ENCODE assay signal across 20 cellular contexts in the genomic region with DNA sequence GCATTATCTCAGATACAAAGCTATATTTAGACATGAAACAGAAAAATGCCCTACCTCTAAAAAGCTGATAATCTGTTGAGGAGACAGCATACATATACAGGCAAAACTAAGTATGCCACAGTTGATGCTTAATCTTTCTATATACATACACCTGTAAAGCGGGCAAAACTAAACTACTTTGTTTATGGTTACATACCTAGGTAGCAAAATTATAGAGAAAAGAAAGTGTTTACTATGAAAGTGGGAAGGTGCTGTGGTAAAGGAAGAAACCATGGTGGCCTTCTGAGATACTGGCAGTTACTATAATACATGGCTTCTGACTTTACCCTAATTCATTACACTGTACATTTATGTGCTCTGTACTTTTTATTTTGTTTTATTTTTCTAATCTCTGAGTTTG. TPM values are rescaled to one million over a fixed set of nuclear protein-coding genes. Genes with fewer than 3 reads are reported as not detected.
A peak's percentile ranks its signal among the peaks of the same experiment; 100 is the strongest.
DNase-seq lines count a peak whose midpoint lies in the region; ATAC-seq, FAIRE-seq and TF ChIP-seq lines count a peak whose summit lies in the region.
"Had no signal": no experiment of that assay in that cellular context is flagged by ENCODE, and none has a peak within 500 bp of the region (broad histone marks: within the 10 kb centered on the region; RNA-seq: fewer than 3 reads in every experiment).

No MANE protein-coding gene starts in this region.

- ATAC-seq in GM19324 (IDR thresholded peaks at IDR 0.05; ENCODE audit: low FRiP score, unreplicated experiment) (peak; percentile 60), HG02763 (IDR thresholded peaks at IDR 0.05; ENCODE audit: unreplicated experiment) (peak; percentile 58), GM21576 (IDR thresholded peaks at IDR 0.05; ENCODE audit: unreplicated experiment) (no peak), HG02571 (IDR thresholded peaks at IDR 0.05; ENCODE audit: unreplicated experiment) (no peak)

- H3K4me2 ChIP-seq in KMS-11, result peak overlapping the region; percentile 50; the same call in 1 of the 2 replicates

- peaks cover 17% of the 10 kb centered on the region for H3K4me1 ChIP-seq in KMS-11 (ENCODE audit: low read depth, poor library complexity, severe bottlenecking)

- no peaks in the 10 kb centered on the region for H4K20me1 ChIP-seq in KMS-11 (ENCODE audit: insufficient read depth)

- no peak overlapping the region for H3K27ac ChIP-seq in KMS-11
- H3K27ac ChIP-seq: SJCRH30 had no signal

- H3K4me3 ChIP-seq in KMS-11 (IDR thresholded peaks at IDR 0.05; ENCODE audit: insufficient read depth, low read depth, low read length), result no peak overlapping the region
- H3K4me3 ChIP-seq: SJCRH30 had no signal

- no peaks in the 10 kb centered on the region for H3K79me2 ChIP-seq in KMS-11 (ENCODE audit: insufficient read depth, low read depth)

- no peak for TF ChIP-seq CTCF in KMS-11 (conservative IDR thresholded peaks at IDR 0.05; ENCODE audit: low read depth, low read length)

- H2AFZ ChIP-seq in KMS-11 (ENCODE audit: low read depth), result no peak overlapping the region

- H3K9ac ChIP-seq in KMS-11, result no peak overlapping the region

- no peak for TF ChIP-seq POLR2A in GM12891 (IDR thresholded peaks at IDR 0.05; ENCODE audit: low read depth, low read length)

- H3K27me3 ChIP-seq in KMS-11 (ENCODE audit: insufficient read depth, low read depth), result no peaks in the 10 kb centered on the region
- H3K27me3 ChIP-seq: SJCRH30 had no signal

- FAIRE-seq in GM12891 (lab: Jason Lieb, UNC), result peak; percentile 54
- FAIRE-seq: HTR-8/SVneo had no signal

- no peak for DNase-seq in GM12891 (ENCODE audit: insufficient read length, low spot score)
- DNase-seq in dedifferentiated amniotic fluid mesenchymal stem cell (ENCODE audit: extremely low spot score), result no peak
- no peak for DNase-seq in activated CD8-positive, alpha-beta memory T cell treated with anti-CD3 and anti-CD28 coated beads, Interleukin-2, amount 50 U/mL, for 4 hours
- DNase-seq: COR-L47, GDM1, H9, IMR-90, Karpas-422, NCI-H1048, NCI-H1436, NCI-H1930, NCI-H345, NCI-H524 treated with DMSO at 0.1 percent for 48 hours, SJCRH30 had no signal

- H3K36me3 ChIP-seq in KMS-11 (ENCODE audit: insufficient read depth), result no peaks in the 10 kb centered on the region
- H3K36me3 ChIP-seq: SJCRH30 had no signal

TF ChIP-seq in GM12891, 5 proteins besides CTCF, POLR2A, EP300 and RAD21:
- TF ChIP-seq POLR2AphosphoS5 (IDR thresholded peaks at IDR 0.05; ENCODE audit: low read depth, low read length) (no peak), POU2F2 (IDR thresholded peaks at IDR 0.05; ENCODE audit: low read depth, low read length) (no peak), PAX5 (IDR thresholded peaks at IDR 0.05; ENCODE audit: insufficient read depth, low read length, severe bottlenecking) (no peak), TAF1 (IDR thresholded peaks at IDR 0.05; ENCODE audit: low read depth, low read length) (no peak), SPI1 (IDR thresholded peaks at IDR 0.05; ENCODE audit: low read depth, low read length) (no peak)

RNA-seq across cellular contexts. Expression of a gene that starts 36.0 kb away (rescaled TPM):
- polyA plus RNA-seq in GM12891 (2012; ENCODE audit: low read depth, missing spikeins), result 1.7 TPM
- polyA plus RNA-seq: IMR-90 had no signal

RNA-seq across cellular contexts. Expression of a gene that starts 43.1 kb away (rescaled TPM):
- 0.26 TPM for polyA plus RNA-seq in GM12891 (2012; ENCODE audit: low read depth, missing spikeins)
- polyA plus RNA-seq: IMR-90 had no signal

Comparison
In these comparisons a context has a peak if more than half of its experiments do, and no peak if none do; other contexts are left out.
1. ATAC-seq: peak in GM19324 (single experiment) and HG02763 (single experiment); none in GM21576 (single experiment) and HG02571 (single experiment).